2 cellular contexts compared by ENCODE assay signal in the genomic region with DNA sequence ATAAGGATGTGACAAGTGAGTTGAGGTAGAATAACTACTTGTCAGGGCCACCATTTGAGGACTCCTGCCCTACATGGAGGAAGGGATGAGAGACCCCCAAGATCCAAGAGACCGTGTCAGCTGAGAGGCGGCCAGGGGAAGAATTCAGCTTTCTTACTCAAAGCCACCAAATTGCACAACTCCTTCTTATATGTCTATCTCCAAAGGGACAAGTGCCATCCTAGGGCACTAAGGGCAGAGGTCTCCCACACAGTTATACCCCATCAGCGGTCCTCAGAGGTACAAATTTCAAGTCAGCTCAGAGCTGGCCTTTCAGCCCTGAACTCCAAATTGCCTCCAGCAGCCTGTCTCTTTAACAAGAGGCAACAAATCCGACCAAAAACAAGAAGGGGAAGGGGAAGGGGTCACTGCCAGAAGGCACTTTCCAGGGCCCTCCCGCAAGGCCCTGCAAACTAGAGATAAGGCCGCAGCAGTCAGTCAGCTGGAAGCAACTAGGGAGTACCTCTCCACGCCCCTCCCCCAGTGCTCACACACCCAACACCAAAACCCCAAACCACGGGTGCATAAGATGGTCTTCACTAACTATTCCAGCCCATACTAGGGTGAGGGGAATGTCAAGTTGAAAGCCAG.
TF ChIP-seq lines count a peak whose summit lies in the region.

No MANE protein-coding gene starts in this region.

TF ChIP-seq in K562, 482 proteins besides CTCF, POLR2A, EP300 and RAD21 (continues in another document):
- TF ChIP-seq CBX3 (IDR thresholded peaks at IDR 0.05; ENCODE audit: borderline replicate concordance in 1 of 2, low read length in 2 of 2) (no peak; a peak in 1 of 3 replicates), ZNF324 (CRISPR knock-in tag; IDR thresholded peaks at IDR 0.05) (no peak), FOXA3 (CRISPR knock-in tag; conservative IDR thresholded peaks at IDR 0.05 in 1 of 2, IDR thresholded peaks at IDR 0.05 in 1 of 2) (no peak), SP1 (CRISPR knock-in tag; IDR thresholded peaks at IDR 0.05) (0 out of 2 replicates have a peak, but pooled peaks have one; percentile 14), GATA2 (CRISPR knock-in tag; IDR thresholded peaks at IDR 0.05) (peak; percentile 90), MEIS2 (IDR thresholded peaks at IDR 0.05; ENCODE audit: partially characterized antibody) (peak; percentile 71), PHB2 (IDR thresholded peaks at IDR 0.05; ENCODE audit: low read depth) (peak; percentile 55; the same call in 1 of the 2 replicates), SMARCC2 (IDR thresholded peaks at IDR 0.05; ENCODE audit: low read depth) (peak; percentile 82; the same call in 1 of the 2 replicates), ZNF197 (CRISPR knock-in tag; IDR thresholded peaks at IDR 0.05; ENCODE audit: low read depth) (no peak), KDM5B (IDR thresholded peaks at IDR 0.05; ENCODE audit: insufficient replicate concordance, low read depth, low read length) (no peak), TBL1XR1 (IDR thresholded peaks at IDR 0.05; ENCODE audit: low read length in 2 of 2) (peak; percentile 75 to 81; a peak in 3 of 4 replicates), IFI16 (CRISPR knock-in tag; IDR thresholded peaks at IDR 0.05) (no peak), NFIC (IDR thresholded peaks at IDR 0.05) (peak; percentile 83), BRF1 (IDR thresholded peaks at IDR 0.05; ENCODE audit: borderline replicate concordance, extremely low read depth, insufficient read length) (no peak), ZEB2 (IDR thresholded peaks at IDR 0.05) (0 out of 2 replicates have a peak, but pooled peaks have one; percentile 29), MAFG (tag; conservative IDR thresholded peaks at IDR 0.05) (no peak), SIN3A (IDR thresholded peaks at IDR 0.05; ENCODE audit: borderline replicate concordance in 2 of 2, control insufficient read depth in 1 of 2, low read depth in 2 of 2, low read length in 2 of 2) (peak in 1 of 2 experiments; percentile 90; a peak in 3 of 4 replicates), BRD9 (IDR thresholded peaks at IDR 0.05; ENCODE audit: low read depth, partially characterized antibody) (no peak), SRSF7 (optimal IDR thresholded peaks at IDR 0.05; ENCODE audit: low read depth, low read length) (no peak), PPARD (CRISPR knock-in tag; IDR thresholded peaks at IDR 0.05) (no peak), CBFA2T2 (conservative IDR thresholded peaks at IDR 0.05) (peak; percentile 92), ZNF408 (CRISPR knock-in tag; IDR thresholded peaks at IDR 0.05; ENCODE audit: low read depth) (no peak), MTA3 (IDR thresholded peaks at IDR 0.05; ENCODE audit: borderline replicate concordance) (0 out of 2 replicates have a peak, but pooled peaks have one; percentile 73), SNIP1 (IDR thresholded peaks at IDR 0.05; ENCODE audit: low read depth) (no peak), FOXJ2 (tag; IDR thresholded peaks at IDR 0.05) (0 out of 2 replicates have a peak, but pooled peaks have one; percentile 35)
- TF ChIP-seq, protein P1, sequence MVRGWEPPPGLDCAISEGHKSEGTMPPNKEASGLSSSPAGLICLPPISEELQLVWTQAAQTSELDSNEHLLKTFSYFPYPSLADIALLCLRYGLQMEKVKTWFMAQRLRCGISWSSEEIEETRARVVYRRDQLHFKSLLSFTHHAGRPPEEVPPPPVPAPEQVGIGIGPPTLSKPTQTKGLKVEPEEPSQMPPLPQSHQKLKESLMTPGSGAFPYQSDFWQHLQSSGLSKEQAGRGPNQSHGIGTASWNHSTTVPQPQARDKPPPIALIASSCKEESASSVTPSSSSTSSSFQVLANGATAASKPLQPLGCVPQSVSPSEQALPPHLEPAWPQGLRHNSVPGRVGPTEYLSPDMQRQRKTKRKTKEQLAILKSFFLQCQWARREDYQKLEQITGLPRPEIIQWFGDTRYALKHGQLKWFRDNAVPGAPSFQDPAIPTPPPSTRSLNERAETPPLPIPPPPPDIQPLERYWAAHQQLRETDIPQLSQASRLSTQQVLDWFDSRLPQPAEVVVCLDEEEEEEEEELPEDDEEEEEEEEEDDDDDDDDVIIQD (CRISPR knock-in tag; IDR thresholded peaks at IDR 0.05), result no peak
- TF ChIP-seq, protein P2, sequence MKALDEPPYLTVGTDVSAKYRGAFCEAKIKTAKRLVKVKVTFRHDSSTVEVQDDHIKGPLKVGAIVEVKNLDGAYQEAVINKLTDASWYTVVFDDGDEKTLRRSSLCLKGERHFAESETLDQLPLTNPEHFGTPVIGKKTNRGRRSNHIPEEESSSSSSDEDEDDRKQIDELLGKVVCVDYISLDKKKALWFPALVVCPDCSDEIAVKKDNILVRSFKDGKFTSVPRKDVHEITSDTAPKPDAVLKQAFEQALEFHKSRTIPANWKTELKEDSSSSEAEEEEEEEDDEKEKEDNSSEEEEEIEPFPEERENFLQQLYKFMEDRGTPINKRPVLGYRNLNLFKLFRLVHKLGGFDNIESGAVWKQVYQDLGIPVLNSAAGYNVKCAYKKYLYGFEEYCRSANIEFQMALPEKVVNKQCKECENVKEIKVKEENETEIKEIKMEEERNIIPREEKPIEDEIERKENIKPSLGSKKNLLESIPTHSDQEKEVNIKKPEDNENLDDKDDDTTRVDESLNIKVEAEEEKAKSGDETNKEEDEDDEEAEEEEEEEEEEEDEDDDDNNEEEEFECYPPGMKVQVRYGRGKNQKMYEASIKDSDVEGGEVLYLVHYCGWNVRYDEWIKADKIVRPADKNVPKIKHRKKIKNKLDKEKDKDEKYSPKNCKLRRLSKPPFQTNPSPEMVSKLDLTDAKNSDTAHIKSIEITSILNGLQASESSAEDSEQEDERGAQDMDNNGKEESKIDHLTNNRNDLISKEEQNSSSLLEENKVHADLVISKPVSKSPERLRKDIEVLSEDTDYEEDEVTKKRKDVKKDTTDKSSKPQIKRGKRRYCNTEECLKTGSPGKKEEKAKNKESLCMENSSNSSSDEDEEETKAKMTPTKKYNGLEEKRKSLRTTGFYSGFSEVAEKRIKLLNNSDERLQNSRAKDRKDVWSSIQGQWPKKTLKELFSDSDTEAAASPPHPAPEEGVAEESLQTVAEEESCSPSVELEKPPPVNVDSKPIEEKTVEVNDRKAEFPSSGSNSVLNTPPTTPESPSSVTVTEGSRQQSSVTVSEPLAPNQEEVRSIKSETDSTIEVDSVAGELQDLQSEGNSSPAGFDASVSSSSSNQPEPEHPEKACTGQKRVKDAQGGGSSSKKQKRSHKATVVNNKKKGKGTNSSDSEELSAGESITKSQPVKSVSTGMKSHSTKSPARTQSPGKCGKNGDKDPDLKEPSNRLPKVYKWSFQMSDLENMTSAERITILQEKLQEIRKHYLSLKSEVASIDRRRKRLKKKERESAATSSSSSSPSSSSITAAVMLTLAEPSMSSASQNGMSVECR (CRISPR knock-in tag; IDR thresholded peaks at IDR 0.05), result peak; percentile 44; the same call in 1 of the 2 replicates
- TF ChIP-seq, protein P3, sequence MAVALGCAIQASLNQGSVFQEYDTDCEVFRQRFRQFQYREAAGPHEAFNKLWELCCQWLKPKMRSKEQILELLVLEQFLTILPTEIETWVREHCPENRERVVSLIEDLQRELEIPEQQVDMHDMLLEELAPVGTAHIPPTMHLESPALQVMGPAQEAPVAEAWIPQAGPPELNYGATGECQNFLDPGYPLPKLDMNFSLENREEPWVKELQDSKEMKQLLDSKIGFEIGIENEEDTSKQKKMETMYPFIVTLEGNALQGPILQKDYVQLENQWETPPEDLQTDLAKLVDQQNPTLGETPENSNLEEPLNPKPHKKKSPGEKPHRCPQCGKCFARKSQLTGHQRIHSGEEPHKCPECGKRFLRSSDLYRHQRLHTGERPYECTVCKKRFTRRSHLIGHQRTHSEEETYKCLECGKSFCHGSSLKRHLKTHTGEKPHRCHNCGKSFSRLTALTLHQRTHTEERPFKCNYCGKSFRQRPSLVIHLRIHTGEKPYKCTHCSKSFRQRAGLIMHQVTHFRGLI (CRISPR knock-in tag; IDR thresholded peaks at IDR 0.05), result no peak

TF ChIP-seq in GM23338, 12 proteins besides CTCF, POLR2A, EP300 and RAD21:
- no peak for TF ChIP-seq STAT1 (IDR thresholded peaks at IDR 0.05; ENCODE audit: unreplicated experiment)
- TF ChIP-seq EZH2phosphoT487 (IDR thresholded peaks at IDR 0.05; ENCODE audit: unreplicated experiment), result no peak
